In the genomic region with DNA sequence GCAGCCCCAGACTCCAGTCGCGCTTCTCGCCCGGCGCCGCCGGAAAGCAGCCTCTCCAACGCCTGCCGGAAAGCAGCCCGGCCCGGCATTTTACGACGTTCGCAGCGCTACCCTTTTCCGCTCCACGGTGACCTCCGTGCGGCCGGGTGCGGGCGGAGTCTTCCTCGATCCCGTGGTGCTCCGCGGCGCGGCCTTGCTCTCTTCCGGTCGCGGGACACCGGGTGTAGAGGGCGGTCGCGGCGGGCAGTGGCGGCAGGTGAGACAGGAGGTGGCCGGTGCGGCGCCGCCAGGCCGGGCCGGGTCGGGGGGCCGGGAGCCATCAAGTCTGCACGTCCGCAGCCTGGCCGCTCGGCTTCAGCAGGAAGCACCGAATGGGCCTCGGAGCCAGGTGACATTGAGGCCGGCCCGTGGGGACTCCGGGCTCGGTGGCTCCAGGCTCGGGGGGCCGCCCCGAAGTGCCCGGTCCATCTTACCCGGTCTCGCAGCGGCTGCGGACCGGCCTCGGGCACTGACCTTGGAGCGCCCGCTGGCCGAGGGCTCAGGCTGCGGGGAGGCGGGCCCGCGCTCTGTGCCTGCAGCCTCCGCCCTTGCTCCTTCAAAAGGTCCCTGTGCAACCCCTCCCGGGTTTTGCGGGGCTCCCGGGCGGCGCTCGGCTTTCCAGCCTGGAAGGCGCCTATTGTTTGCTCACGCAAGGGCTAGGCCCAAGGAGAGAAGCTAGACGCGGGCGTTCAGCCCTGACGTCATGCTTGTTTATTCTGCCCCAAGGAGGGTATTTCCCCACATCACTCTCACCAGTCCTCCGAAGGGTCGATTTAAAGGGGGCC, we compare ENCODE assay signal across 1 cellular context.
TF ChIP-seq lines count a peak whose summit lies in the region.

A gene (plus strand): TSS at position 199 of the 824 bp plus-strand sequence. CDS start 1,511 bp downstream, outside the sequence.
A gene (minus strand): TSS at position 48 of the 824 bp plus-strand sequence. CDS start 249 bp downstream, outside the sequence.

TF ChIP-seq in HepG2, 621 proteins besides CTCF, POLR2A, EP300 and RAD21 (continued from another document and continues in another):
- TF ChIP-seq, protein P1, sequence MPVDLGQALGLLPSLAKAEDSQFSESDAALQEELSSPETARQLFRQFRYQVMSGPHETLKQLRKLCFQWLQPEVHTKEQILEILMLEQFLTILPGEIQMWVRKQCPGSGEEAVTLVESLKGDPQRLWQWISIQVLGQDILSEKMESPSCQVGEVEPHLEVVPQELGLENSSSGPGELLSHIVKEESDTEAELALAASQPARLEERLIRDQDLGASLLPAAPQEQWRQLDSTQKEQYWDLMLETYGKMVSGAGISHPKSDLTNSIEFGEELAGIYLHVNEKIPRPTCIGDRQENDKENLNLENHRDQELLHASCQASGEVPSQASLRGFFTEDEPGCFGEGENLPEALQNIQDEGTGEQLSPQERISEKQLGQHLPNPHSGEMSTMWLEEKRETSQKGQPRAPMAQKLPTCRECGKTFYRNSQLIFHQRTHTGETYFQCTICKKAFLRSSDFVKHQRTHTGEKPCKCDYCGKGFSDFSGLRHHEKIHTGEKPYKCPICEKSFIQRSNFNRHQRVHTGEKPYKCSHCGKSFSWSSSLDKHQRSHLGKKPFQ (CRISPR knock-in tag; IDR thresholded peaks at IDR 0.05; ENCODE audit: insufficient replicate concordance), result no peak
- TF ChIP-seq, protein P2, sequence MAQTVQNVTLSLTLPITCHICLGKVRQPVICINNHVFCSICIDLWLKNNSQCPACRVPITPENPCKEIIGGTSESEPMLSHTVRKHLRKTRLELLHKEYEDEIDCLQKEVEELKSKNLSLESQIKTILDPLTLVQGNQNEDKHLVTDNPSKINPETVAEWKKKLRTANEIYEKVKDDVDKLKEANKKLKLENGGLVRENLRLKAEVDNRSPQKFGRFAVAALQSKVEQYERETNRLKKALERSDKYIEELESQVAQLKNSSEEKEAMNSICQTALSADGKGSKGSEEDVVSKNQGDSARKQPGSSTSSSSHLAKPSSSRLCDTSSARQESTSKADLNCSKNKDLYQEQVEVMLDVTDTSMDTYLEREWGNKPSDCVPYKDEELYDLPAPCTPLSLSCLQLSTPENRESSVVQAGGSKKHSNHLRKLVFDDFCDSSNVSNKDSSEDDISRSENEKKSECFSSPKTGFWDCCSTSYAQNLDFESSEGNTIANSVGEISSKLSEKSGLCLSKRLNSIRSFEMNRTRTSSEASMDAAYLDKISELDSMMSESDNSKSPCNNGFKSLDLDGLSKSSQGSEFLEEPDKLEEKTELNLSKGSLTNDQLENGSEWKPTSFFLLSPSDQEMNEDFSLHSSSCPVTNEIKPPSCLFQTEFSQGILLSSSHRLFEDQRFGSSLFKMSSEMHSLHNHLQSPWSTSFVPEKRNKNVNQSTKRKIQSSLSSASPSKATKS (CRISPR knock-in tag; IDR thresholded peaks at IDR 0.05), result 0 out of 2 replicates have a peak, but pooled peaks have one; percentile 19
- TF ChIP-seq ZNF713 (CRISPR knock-in tag; IDR thresholded peaks at IDR 0.05) (peak; percentile 65; the same call in 1 of the 2 replicates), CREM (IDR thresholded peaks at IDR 0.05) (peak; percentile 57), CREM (CRISPR knock-in tag; IDR thresholded peaks at IDR 0.05) (no peak), RARA (CRISPR knock-in tag; IDR thresholded peaks at IDR 0.05) (peak; percentile 73), MAFG (CRISPR knock-in tag; IDR thresholded peaks at IDR 0.05) (no peak; the same call in 1 of the 2 replicates), SAFB2 (CRISPR knock-in tag; IDR thresholded peaks at IDR 0.05; ENCODE audit: borderline replicate concordance, low read depth) (peak; percentile 80), ASH2L (IDR thresholded peaks at IDR 0.05; ENCODE audit: insufficient read length, low read depth, low read length) (peak; percentile 83), KLF16 (CRISPR knock-in tag; IDR thresholded peaks at IDR 0.05) (peak; percentile 40 to 85; a peak in 1 of 4 replicates), JARID2 (CRISPR knock-in tag; IDR thresholded peaks at IDR 0.05; ENCODE audit: insufficient replicate concordance) (no peak), PITX1 (CRISPR knock-in tag; IDR thresholded peaks at IDR 0.05) (0 out of 2 replicates have a peak, but pooled peaks have one; percentile 15), ZNF678 (CRISPR knock-in tag; IDR thresholded peaks at IDR 0.05) (0 out of 2 replicates have a peak, but pooled peaks have one; percentile 32), ZNF616 (CRISPR knock-in tag; IDR thresholded peaks at IDR 0.05; ENCODE audit: low read depth) (no peak), PHB2 (IDR thresholded peaks at IDR 0.05; ENCODE audit: partially characterized antibody) (no peak), MIXL1 (CRISPR knock-in tag; IDR thresholded peaks at IDR 0.05) (peak; percentile 64; the same call in 1 of the 2 replicates), TMF1 (CRISPR knock-in tag; IDR thresholded peaks at IDR 0.05; ENCODE audit: low read depth) (peak; percentile 18), ZNF225 (CRISPR knock-in tag; IDR thresholded peaks at IDR 0.05) (peak; percentile 89; the same call in 1 of the 2 replicates)
- TF ChIP-seq, protein P3, sequence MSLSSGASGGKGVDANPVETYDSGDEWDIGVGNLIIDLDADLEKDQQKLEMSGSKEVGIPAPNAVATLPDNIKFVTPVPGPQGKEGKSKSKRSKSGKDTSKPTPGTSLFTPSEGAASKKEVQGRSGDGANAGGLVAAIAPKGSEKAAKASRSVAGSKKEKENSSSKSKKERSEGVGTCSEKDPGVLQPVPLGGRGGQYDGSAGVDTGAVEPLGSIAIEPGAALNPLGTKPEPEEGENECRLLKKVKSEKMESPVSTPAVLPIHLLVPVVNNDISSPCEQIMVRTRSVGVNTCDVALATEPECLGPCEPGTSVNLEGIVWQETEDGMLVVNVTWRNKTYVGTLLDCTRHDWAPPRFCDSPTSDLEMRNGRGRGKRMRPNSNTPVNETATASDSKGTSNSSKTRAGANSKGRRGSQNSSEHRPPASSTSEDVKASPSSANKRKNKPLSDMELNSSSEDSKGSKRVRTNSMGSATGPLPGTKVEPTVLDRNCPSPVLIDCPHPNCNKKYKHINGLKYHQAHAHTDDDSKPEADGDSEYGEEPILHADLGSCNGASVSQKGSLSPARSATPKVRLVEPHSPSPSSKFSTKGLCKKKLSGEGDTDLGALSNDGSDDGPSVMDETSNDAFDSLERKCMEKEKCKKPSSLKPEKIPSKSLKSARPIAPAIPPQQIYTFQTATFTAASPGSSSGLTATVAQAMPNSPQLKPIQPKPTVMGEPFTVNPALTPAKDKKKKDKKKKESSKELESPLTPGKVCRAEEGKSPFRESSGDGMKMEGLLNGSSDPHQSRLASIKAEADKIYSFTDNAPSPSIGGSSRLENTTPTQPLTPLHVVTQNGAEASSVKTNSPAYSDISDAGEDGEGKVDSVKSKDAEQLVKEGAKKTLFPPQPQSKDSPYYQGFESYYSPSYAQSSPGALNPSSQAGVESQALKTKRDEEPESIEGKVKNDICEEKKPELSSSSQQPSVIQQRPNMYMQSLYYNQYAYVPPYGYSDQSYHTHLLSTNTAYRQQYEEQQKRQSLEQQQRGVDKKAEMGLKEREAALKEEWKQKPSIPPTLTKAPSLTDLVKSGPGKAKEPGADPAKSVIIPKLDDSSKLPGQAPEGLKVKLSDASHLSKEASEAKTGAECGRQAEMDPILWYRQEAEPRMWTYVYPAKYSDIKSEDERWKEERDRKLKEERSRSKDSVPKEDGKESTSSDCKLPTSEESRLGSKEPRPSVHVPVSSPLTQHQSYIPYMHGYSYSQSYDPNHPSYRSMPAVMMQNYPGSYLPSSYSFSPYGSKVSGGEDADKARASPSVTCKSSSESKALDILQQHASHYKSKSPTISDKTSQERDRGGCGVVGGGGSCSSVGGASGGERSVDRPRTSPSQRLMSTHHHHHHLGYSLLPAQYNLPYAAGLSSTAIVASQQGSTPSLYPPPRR (CRISPR knock-in tag; IDR thresholded peaks at IDR 0.05; ENCODE audit: borderline replicate concordance), result peak; percentile 78
- TF ChIP-seq, protein P4, sequence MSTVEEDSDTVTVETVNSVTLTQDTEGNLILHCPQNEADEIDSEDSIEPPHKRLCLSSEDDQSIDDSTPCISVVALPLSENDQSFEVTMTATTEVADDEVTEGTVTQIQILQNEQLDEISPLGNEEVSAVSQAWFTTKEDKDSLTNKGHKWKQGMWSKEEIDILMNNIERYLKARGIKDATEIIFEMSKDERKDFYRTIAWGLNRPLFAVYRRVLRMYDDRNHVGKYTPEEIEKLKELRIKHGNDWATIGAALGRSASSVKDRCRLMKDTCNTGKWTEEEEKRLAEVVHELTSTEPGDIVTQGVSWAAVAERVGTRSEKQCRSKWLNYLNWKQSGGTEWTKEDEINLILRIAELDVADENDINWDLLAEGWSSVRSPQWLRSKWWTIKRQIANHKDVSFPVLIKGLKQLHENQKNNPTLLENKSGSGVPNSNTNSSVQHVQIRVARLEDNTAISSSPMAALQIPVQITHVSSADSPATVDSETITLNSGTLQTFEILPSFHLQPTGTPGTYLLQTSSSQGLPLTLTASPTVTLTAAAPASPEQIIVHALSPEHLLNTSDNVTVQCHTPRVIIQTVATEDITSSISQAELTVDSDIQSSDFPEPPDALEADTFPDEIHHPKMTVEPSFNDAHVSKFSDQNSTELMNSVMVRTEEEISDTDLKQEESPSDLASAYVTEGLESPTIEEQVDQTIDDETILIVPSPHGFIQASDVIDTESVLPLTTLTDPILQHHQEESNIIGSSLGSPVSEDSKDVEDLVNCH (CRISPR knock-in tag; IDR thresholded peaks at IDR 0.05), result 0 out of 2 replicates have a peak, but pooled peaks have one; percentile 47
- TF ChIP-seq, protein P5, sequence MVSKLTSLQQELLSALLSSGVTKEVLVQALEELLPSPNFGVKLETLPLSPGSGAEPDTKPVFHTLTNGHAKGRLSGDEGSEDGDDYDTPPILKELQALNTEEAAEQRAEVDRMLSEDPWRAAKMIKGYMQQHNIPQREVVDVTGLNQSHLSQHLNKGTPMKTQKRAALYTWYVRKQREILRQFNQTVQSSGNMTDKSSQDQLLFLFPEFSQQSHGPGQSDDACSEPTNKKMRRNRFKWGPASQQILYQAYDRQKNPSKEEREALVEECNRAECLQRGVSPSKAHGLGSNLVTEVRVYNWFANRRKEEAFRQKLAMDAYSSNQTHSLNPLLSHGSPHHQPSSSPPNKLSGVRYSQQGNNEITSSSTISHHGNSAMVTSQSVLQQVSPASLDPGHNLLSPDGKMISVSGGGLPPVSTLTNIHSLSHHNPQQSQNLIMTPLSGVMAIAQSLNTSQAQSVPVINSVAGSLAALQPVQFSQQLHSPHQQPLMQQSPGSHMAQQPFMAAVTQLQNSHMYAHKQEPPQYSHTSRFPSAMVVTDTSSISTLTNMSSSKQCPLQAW (CRISPR knock-in tag; IDR thresholded peaks at IDR 0.05), result peak; percentile 71; the same call in 1 of the 2 replicates
- TF ChIP-seq, protein P6, sequence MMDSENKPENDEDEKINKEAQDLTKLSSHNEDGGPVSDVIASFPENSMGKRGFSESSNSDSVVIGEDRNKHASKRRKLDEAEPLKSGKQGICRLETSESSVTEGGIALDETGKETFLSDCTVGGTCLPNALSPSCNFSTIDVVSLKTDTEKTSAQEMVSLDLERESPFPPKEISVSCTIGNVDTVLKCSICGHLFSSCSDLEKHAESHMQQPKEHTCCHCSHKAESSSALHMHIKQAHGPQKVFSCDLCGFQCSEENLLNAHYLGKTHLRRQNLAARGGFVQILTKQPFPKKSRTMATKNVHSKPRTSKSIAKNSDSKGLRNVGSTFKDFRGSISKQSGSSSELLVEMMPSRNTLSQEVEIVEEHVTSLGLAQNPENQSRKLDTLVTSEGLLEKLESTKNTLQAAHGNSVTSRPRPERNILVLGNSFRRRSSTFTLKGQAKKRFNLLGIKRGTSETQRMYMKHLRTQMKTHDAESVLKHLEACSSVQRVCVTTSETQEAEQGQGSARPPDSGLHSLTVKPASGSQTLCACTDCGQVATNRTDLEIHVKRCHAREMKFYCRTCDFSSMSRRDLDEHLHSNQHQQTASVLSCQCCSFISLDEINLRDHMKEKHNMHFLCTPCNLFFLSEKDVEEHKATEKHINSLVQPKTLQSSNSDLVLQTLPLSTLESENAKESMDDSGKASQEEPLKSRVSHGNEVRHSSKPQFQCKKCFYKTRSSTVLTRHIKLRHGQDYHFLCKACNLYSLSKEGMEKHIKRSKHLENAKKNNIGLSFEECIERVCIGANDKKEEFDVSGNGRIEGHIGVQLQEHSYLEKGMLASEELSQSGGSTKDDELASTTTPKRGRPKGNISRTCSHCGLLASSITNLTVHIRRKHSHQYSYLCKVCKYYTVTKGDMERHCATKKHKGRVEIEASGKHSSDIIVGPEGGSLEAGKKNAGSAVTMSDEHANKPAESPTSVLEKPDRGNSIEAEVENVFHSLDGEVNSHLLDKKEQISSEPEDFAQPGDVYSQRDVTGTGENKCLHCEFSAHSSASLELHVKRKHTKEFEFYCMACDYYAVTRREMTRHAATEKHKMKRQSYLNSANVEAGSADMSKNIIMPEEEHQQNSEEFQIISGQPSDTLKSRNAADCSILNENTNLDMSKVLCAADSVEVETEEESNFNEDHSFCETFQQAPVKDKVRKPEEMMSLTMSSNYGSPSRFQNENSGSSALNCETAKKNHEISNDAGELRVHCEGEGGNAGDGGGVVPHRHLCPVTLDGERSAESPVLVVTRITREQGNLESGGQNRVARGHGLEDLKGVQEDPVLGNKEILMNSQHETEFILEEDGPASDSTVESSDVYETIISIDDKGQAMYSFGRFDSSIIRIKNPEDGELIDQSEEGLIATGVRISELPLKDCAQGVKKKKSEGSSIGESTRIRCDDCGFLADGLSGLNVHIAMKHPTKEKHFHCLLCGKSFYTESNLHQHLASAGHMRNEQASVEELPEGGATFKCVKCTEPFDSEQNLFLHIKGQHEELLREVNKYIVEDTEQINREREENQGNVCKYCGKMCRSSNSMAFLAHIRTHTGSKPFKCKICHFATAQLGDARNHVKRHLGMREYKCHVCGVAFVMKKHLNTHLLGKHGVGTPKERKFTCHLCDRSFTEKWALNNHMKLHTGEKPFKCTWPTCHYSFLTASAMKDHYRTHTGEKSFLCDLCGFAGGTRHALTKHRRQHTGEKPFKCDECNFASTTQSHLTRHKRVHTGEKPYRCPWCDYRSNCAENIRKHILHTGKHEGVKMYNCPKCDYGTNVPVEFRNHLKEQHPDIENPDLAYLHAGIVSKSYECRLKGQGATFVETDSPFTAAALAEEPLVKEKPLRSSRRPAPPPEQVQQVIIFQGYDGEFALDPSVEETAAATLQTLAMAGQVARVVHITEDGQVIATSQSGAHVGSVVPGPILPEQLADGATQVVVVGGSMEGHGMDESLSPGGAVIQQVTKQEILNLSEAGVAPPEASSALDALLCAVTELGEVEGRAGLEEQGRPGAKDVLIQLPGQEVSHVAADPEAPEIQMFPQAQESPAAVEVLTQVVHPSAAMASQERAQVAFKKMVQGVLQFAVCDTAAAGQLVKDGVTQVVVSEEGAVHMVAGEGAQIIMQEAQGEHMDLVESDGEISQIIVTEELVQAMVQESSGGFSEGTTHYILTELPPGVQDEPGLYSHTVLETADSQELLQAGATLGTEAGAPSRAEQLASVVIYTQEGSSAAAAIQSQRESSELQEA (CRISPR knock-in tag; IDR thresholded peaks at IDR 0.05; ENCODE audit: not compliant biosample characterization), result peak; percentile 93
- TF ChIP-seq, protein P7, sequence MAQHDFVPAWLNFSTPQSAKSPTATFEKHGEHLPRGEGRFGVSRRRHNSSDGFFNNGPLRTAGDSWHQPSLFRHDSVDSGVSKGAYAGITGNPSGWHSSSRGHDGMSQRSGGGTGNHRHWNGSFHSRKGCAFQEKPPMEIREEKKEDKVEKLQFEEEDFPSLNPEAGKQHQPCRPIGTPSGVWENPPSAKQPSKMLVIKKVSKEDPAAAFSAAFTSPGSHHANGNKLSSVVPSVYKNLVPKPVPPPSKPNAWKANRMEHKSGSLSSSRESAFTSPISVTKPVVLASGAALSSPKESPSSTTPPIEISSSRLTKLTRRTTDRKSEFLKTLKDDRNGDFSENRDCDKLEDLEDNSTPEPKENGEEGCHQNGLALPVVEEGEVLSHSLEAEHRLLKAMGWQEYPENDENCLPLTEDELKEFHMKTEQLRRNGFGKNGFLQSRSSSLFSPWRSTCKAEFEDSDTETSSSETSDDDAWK (CRISPR knock-in tag; IDR thresholded peaks at IDR 0.05), result no peak
- TF ChIP-seq, protein P8, sequence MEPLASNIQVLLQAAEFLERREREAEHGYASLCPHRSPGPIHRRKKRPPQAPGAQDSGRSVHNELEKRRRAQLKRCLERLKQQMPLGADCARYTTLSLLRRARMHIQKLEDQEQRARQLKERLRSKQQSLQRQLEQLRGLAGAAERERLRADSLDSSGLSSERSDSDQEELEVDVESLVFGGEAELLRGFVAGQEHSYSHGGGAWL (CRISPR knock-in tag; IDR thresholded peaks at IDR 0.05), result peak; percentile 82
